Comparison of ENCODE assay signal across 38 cellular contexts in genomic region chr10:21873198-21873597, GRCh38.
"Had no signal": no experiment of that assay in that cellular context is flagged by ENCODE, and none has a peak within 500 bp of the region (broad histone marks: within the 10 kb centered on the region; RNA-seq: fewer than 3 reads in every experiment).

No MANE protein-coding gene starts in this region.

- H3K27me3 ChIP-seq: ascending aorta, cardiac muscle cell had no signal

- H3K27me3 Mint-ChIP-seq: activated CD4-positive, alpha-beta memory T cell treated with anti-CD3 and anti-CD28 coated beads, Interleukin-2, amount 10 ng/mL, durations not matched to agents 7 days and 5 days; activated CD4-positive, alpha-beta T cell treated with anti-CD3 and anti-CD28 coated beads for 36 hours; activated CD4-positive, alpha-beta T cell treated with anti-CD3 and anti-CD28 coated beads, Interleukin-2, amount 10 ng/mL, durations not matched to agents 7 days and 5 days; activated CD8-positive, alpha-beta memory T cell treated with anti-CD3 and anti-CD28 coated beads, Interleukin-2, amount 10 ng/mL, durations not matched to agents 7 days and 5 days; activated naive CD8-positive, alpha-beta T cell; activated naive CD8-positive, alpha-beta T cell treated with anti-CD3 and anti-CD28 coated beads, Interleukin-2, amount 10 ng/mL, durations not matched to agents 7 days and 5 days; activated naive CD8-positive, alpha-beta T cell treated with anti-CD3 and anti-CD28 coated beads, Interleukin-2, amount 50 U/mL, for 24 hours; activated T-cell treated with anti-CD3 and anti-CD28 coated beads, Interleukin-2, amount 50 U/mL, for 24 hours; brain; central memory CD8-positive, alpha-beta T cell had no signal

- H3K27ac Mint-ChIP-seq: activated CD4-positive, alpha-beta memory T cell treated with anti-CD3 and anti-CD28 coated beads, Interleukin-2, amount 10 ng/mL, durations not matched to agents 7 days and 5 days; activated CD4-positive, alpha-beta T cell treated with anti-CD3 and anti-CD28 coated beads for 36 hours; activated CD4-positive, alpha-beta T cell treated with anti-CD3 and anti-CD28 coated beads, Interleukin-2, amount 10 ng/mL, durations not matched to agents 7 days and 5 days; activated CD8-positive, alpha-beta memory T cell treated with anti-CD3 and anti-CD28 coated beads, Interleukin-2, amount 10 ng/mL, durations not matched to agents 7 days and 5 days; activated CD8-positive, alpha-beta T cell treated with anti-CD3 and anti-CD28 coated beads, Interleukin-2, amount 10 ng/mL, durations not matched to agents 7 days and 5 days; activated naive CD8-positive, alpha-beta T cell; activated naive CD8-positive, alpha-beta T cell treated with anti-CD3 and anti-CD28 coated beads, Interleukin-2, amount 10 ng/mL, durations not matched to agents 7 days and 5 days; activated naive CD8-positive, alpha-beta T cell treated with anti-CD3 and anti-CD28 coated beads, Interleukin-2, amount 50 U/mL, for 24 hours; activated T-cell treated with anti-CD3 and anti-CD28 coated beads, Interleukin-2, amount 50 U/mL, for 24 hours; activated T-helper 2 cell treated with anti-CD3 and anti-CD28 coated beads, Interferon-gamma antibody, Interleukin-2, Interleukin-4, amounts not matched to agents 10 μg/mL and 5 μg/mL and 100 μg/mL, durations not matched to agents 14 hours and 24 hours and 36 hours; brain; T-helper 1 cell treated with Interleukin-12 subunit alpha and Interleukin-12 subunit beta and Interleukin-4 antibody, amounts not matched to agents 30 μg/mL and 1 μg/mL, for 36 hours; T-helper 2 cell treated with Interferon-gamma antibody and Interleukin-4, amounts not matched to agents 5 μg/mL and 100 μg/mL, for 36 hours had no signal

- H3K4me1 Mint-ChIP-seq: activated CD4-positive, alpha-beta memory T cell treated with anti-CD3 and anti-CD28 coated beads, Interleukin-2, amount 10 ng/mL, durations not matched to agents 7 days and 5 days; activated CD4-positive, alpha-beta T cell treated with anti-CD3 and anti-CD28 coated beads for 36 hours; activated CD4-positive, alpha-beta T cell treated with anti-CD3 and anti-CD28 coated beads, Interleukin-2, amount 10 ng/mL, durations not matched to agents 7 days and 5 days; activated CD8-positive, alpha-beta memory T cell treated with anti-CD3 and anti-CD28 coated beads, Interleukin-2, amount 10 ng/mL, durations not matched to agents 7 days and 5 days; activated naive CD8-positive, alpha-beta T cell treated with anti-CD3 and anti-CD28 coated beads, Interleukin-2, amount 10 ng/mL, durations not matched to agents 7 days and 5 days; activated naive CD8-positive, alpha-beta T cell treated with anti-CD3 and anti-CD28 coated beads, Interleukin-2, amount 50 U/mL, for 24 hours; brain had no signal

- H3K4me3 Mint-ChIP-seq: activated CD4-positive, alpha-beta memory T cell treated with anti-CD3 and anti-CD28 coated beads, Interleukin-2, amount 10 ng/mL, durations not matched to agents 7 days and 5 days; activated CD4-positive, alpha-beta T cell treated with anti-CD3 and anti-CD28 coated beads for 36 hours; activated CD4-positive, alpha-beta T cell treated with anti-CD3 and anti-CD28 coated beads, Interleukin-2, amount 10 ng/mL, durations not matched to agents 7 days and 5 days; activated CD8-positive, alpha-beta memory T cell treated with anti-CD3 and anti-CD28 coated beads, Interleukin-2, amount 10 ng/mL, durations not matched to agents 7 days and 5 days; activated CD8-positive, alpha-beta T cell treated with anti-CD3 and anti-CD28 coated beads, Interleukin-2, amount 10 ng/mL, durations not matched to agents 7 days and 5 days; activated naive CD8-positive, alpha-beta T cell; activated naive CD8-positive, alpha-beta T cell treated with anti-CD3 and anti-CD28 coated beads, Interleukin-2, amount 10 ng/mL, durations not matched to agents 7 days and 5 days; activated naive CD8-positive, alpha-beta T cell treated with anti-CD3 and anti-CD28 coated beads, Interleukin-2, amount 50 U/mL, for 24 hours; activated T-cell treated with anti-CD3 and anti-CD28 coated beads, Interleukin-2, amount 50 U/mL, for 24 hours; brain; central memory CD8-positive, alpha-beta T cell; T-helper 1 cell treated with Interleukin-12 subunit alpha and Interleukin-12 subunit beta and Interleukin-4 antibody, amounts not matched to agents 30 μg/mL and 1 μg/mL, for 36 hours; T-helper 2 cell treated with Interferon-gamma antibody and Interleukin-4, amounts not matched to agents 5 μg/mL and 100 μg/mL, for 36 hours had no signal

- FAIRE-seq: bronchial epithelial cell, TTC549 had no signal

- ATAC-seq: activated CD4-positive, alpha-beta T cell treated with anti-CD3 and anti-CD28 coated beads for 36 hours; activated CD4-positive, CD25-positive, alpha-beta regulatory T cell treated with anti-CD3 and anti-CD28 coated beads, Interleukin-2, amount 50 U/mL, for 24 hours; activated CD8-positive, alpha-beta memory T cell treated with anti-CD3 and anti-CD28 coated beads, Interleukin-2, amount 10 ng/mL, durations not matched to agents 7 days and 5 days; activated CD8-positive, alpha-beta T cell treated with anti-CD3 and anti-CD28 coated beads, Interleukin-2, amount 10 ng/mL, durations not matched to agents 7 days and 5 days; activated naive CD8-positive, alpha-beta T cell treated with anti-CD3 and anti-CD28 coated beads, Interleukin-2, amount 50 U/mL, for 24 hours had no signal

- H3K36me3 ChIP-seq: cardiac muscle cell had no signal

- H3K27ac ChIP-seq: ascending aorta, cardiac muscle cell, VCaP had no signal

- H3K4me3 ChIP-seq: ascending aorta, cardiac muscle cell had no signal

- H3K4me1 ChIP-seq: ascending aorta had no signal

- DNase-seq: activated CD4-positive, alpha-beta memory T cell treated with anti-CD3 and anti-CD28 coated beads, Interleukin-2, amount 10 ng/mL, durations not matched to agents 7 days and 5 days; activated CD4-positive, alpha-beta T cell treated with anti-CD3 and anti-CD28 coated beads for 1 hour; activated CD4-positive, alpha-beta T cell treated with anti-CD3 and anti-CD28 coated beads for 36 hours; activated CD4-positive, alpha-beta T cell treated with anti-CD3 and anti-CD28 coated beads for 48 hours; activated CD4-positive, alpha-beta T cell treated with anti-CD3 and anti-CD28 coated beads, Interleukin-2, amount 10 ng/mL, durations not matched to agents 7 days and 5 days; activated CD4-positive, alpha-beta T cell treated with anti-CD3 and anti-CD28 coated beads, Interleukin-2, amount 50 U/mL, for 48 hours; activated CD4-positive, CD25-positive, alpha-beta regulatory T cell; activated CD8-positive, alpha-beta memory T cell treated with anti-CD3 and anti-CD28 coated beads for 24 hours; activated CD8-positive, alpha-beta memory T cell treated with anti-CD3 and anti-CD28 coated beads, Interleukin-2, amount 10 ng/mL, durations not matched to agents 7 days and 5 days; activated CD8-positive, alpha-beta memory T cell treated with anti-CD3 and anti-CD28 coated beads, Interleukin-2, amount 50 U/mL, for 48 hours; activated CD8-positive, alpha-beta T cell treated with anti-CD3 and anti-CD28 coated beads, Interleukin-2, amount 10 ng/mL, durations not matched to agents 7 days and 5 days; activated effector memory CD4-positive, alpha-beta T cell treated with Interleukin-2 at 50 U/mL for 16 hours; activated gamma-delta T cell; activated naive CD4-positive, alpha-beta T cell treated with anti-CD3 and anti-CD28 coated beads, Interleukin-2, amount 50 U/mL, for 16 hours; activated naive CD4-positive, alpha-beta T cell treated with Interleukin-2 at 50 U/mL for 16 hours; activated naive CD8-positive, alpha-beta T cell treated with anti-CD3 and anti-CD28 coated beads, Interleukin-2, amount 10 ng/mL, durations not matched to agents 7 days and 5 days; activated naive CD8-positive, alpha-beta T cell treated with anti-CD3 and anti-CD28 coated beads, Interleukin-2, amount 50 U/mL, for 24 hours; activated T-cell treated with anti-CD3 and anti-CD28 coated beads, Interleukin-2, amount 50 U/mL, for 24 hours; activated T-cell treated with anti-CD3 and anti-CD28 coated beads, Interleukin-2, amount 50 U/mL, for 48 hours; amygdala; anterior cingulate cortex; caudate nucleus; cerebellar nuclear complex; T-helper 1 cell; T-helper 2 cell; T-helper 9 cell had no signal
